In the genomic region with DNA sequence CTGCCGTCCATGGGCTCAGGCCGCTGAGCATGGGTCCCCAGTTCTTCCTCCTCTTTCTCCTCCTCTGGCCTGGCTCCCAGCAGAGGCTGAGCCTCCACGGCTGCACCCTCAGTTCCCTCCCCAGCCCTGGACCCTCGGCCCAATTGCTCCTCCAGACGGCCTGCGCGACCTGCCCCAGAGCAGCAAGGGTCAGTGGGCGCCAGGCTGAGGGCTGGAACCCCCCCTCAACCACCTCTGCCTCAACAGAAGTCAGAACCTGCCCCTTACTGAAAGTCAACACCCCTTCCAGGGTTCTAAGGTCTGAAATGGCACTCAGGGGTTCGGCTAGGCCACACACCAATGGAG, we compare ENCODE assay signal across 18 cellular contexts. TPM values are rescaled to one million over a fixed set of nuclear protein-coding genes. Genes with fewer than 3 reads are reported as not detected.
DNase-seq lines count a peak whose midpoint lies in the region; ATAC-seq, FAIRE-seq and TF ChIP-seq lines count a peak whose summit lies in the region.
"Had no signal": no experiment of that assay in that cellular context is flagged by ENCODE, and none has a peak within 500 bp of the region (broad histone marks: within the 10 kb centered on the region; RNA-seq: fewer than 3 reads in every experiment).

No MANE protein-coding gene starts in this region.

- no peak overlapping the region for H4K91ac ChIP-seq in H1 (replicated peaks; ENCODE audit: insufficient read length, low read length)
- no peak overlapping the region for H4K91ac ChIP-seq in neuronal stem cell (ENCODE audit: low read depth, low read length, poor library complexity)

- no peak overlapping the region for H2BK20ac ChIP-seq in H1 (ENCODE audit: low read length)

- no peak overlapping the region for H2BK120ac ChIP-seq in H1 (replicated peaks; ENCODE audit: low read depth, low read length)
- H2BK120ac ChIP-seq in neuronal stem cell (ENCODE audit: low read depth, low read length), result no peak overlapping the region

- peaks cover 11% of the 10 kb centered on the region; the same call in 1 of the 2 replicates for H3K23me2 ChIP-seq in H1 (ENCODE audit: low read depth, low read length)

- no peaks in the 10 kb centered on the region for H3K4me1 ChIP-seq in RWPE2 (ENCODE audit: insufficient read depth, poor library complexity, severe bottlenecking)
- peaks cover 0 to 14% (median 7%) of the 10 kb centered on the region in 4 experiments; a peak in 4 of 7 replicates for H3K4me1 ChIP-seq in H1 (replicated peaks in 1 of 4; ENCODE audit: control insufficient read depth in 3 of 4, insufficient read depth in 4 of 4, low read length in 3 of 4)
- peaks cover 6 to 10% of the 10 kb centered on the region in 2 donors for H3K4me1 ChIP-seq in neuronal stem cell (ENCODE audit: control insufficient read depth in 2 of 2, insufficient read depth in 1 of 2, low read depth in 1 of 2, low read length in 2 of 2)
- H3K4me1 ChIP-seq in upper lobe of right lung, result peaks cover 13% of the 10 kb centered on the region

- H2BK15ac ChIP-seq in H1 (ENCODE audit: low read length) (0 out of 2 replicates have a peak overlapping the region, but pooled peaks have one; percentile 16), neuronal stem cell (ENCODE audit: low read length) (no peak overlapping the region)

- no peak overlapping the region for H2AFZ ChIP-seq in H1 (ENCODE audit: low read length)
- H2AFZ ChIP-seq in neuronal stem cell (ENCODE audit: low read length), result no peak overlapping the region

- H2BK5ac ChIP-seq in H1 (ENCODE audit: low read depth, low read length), result no peak overlapping the region
- H2BK5ac ChIP-seq in neuronal stem cell (ENCODE audit: low read length), result no peak overlapping the region

- H3K14ac ChIP-seq in H1 (ENCODE audit: insufficient read length) (no peak overlapping the region), neuronal stem cell (ENCODE audit: low read length) (peak overlapping the region; percentile 84)

- H3K4me2 ChIP-seq in H1 (ENCODE audit: insufficient read depth in 1 of 2, low read depth in 2 of 2, low read length in 2 of 2) (no peak overlapping the region; a peak in 1 of 4 replicates), neuronal stem cell (ENCODE audit: insufficient read depth, low read length, poor library complexity, severe bottlenecking) (no peak overlapping the region)
- H3K4me2 ChIP-seq: BLaER1 had no signal

- DNase-seq in activated naive CD8-positive, alpha-beta T cell treated with anti-CD3 and anti-CD28 coated beads, Interleukin-2, amount 10 ng/mL, durations not matched to agents 7 days and 5 days, result no peak
- no peak for DNase-seq in activated naive CD8-positive, alpha-beta T cell treated with anti-CD3 and anti-CD28 coated beads for 36 hours
- peak; percentile 80 for DNase-seq in RWPE2 (ENCODE audit: low spot score)
- no peak for DNase-seq in H1 (ENCODE audit: low read depth in 1 of 2, low spot score in 2 of 2)
- DNase-seq in neuronal stem cell (ENCODE audit: low spot score), result no peak
- no peak for DNase-seq in upper lobe of right lung
- DNase-seq in CD1c-positive myeloid dendritic cell (ENCODE audit: extremely low spot score), result no peak
- DNase-seq in activated CD4-positive, alpha-beta T cell treated with anti-CD3 and anti-CD28 coated beads for 1 hour, result no peak
- DNase-seq: 8988T; Caco-2; CD8-positive, alpha-beta memory T cell; GOT3 had no signal

- no peak for TF ChIP-seq CTCF in RWPE2 (IDR thresholded peaks at IDR 0.05; ENCODE audit: poor library complexity, severe bottlenecking)
- TF ChIP-seq CTCF in H1 (IDR thresholded peaks at IDR 0.05; ENCODE audit: control extremely low read depth in 1 of 3, insufficient read depth in 1 of 3, low read depth in 1 of 3, low read length in 3 of 3), result no peak
- no peak for TF ChIP-seq CTCF in upper lobe of right lung (IDR thresholded peaks at IDR 0.05)

- no peak for TF ChIP-seq POLR2A in H1 (IDR thresholded peaks at IDR 0.05; ENCODE audit: control extremely low read depth in 1 of 2, low read depth in 2 of 2, low read length in 2 of 2)

- H3K4ac ChIP-seq in H1 (replicated peaks; ENCODE audit: insufficient read length, low read depth, low read length) (no peak overlapping the region), neuronal stem cell (ENCODE audit: low read length) (no peak overlapping the region)

- FAIRE-seq in H1 (lab: Jason Lieb, UNC), result no peak
- FAIRE-seq: D721Med, G401.6, GM12891, GM18507 had no signal

- POLR2A ChIA-PET in activated naive CD8-positive, alpha-beta T cell treated with anti-CD3 and anti-CD28 coated beads, Interleukin-2, amount 10 ng/mL, durations not matched to agents 7 days and 5 days (lab: Charles Lee), result no interaction called here
- POLR2A ChIA-PET in H1 (lab: Charles Lee; ENCODE audit: partially characterized antibody), result interaction anchor here (0.9 to 2.1 kb wide), 9 partner anchors 10 to 355 kb away, joined by 3 to 13 read pairs (median 3); a partner anchor contains a TSS

- H3K23ac ChIP-seq in H1 (ENCODE audit: insufficient read length), result no peak overlapping the region
- H3K23ac ChIP-seq in neuronal stem cell (ENCODE audit: low read depth, low read length, poor library complexity), result no peak overlapping the region

- H3K79me2 ChIP-seq in H1 (ENCODE audit: control insufficient read depth in 1 of 2, insufficient read depth in 2 of 2, low read length in 2 of 2), result no peaks in the 10 kb centered on the region

- H3K27ac Mint-ChIP-seq in activated naive CD8-positive, alpha-beta T cell treated with anti-CD3 and anti-CD28 coated beads, Interleukin-2, amount 10 ng/mL, durations not matched to agents 7 days and 5 days, result no peak overlapping the region
- no peak overlapping the region for H3K27ac Mint-ChIP-seq in activated naive CD8-positive, alpha-beta T cell treated with anti-CD3 and anti-CD28 coated beads for 36 hours
- H3K27ac Mint-ChIP-seq: H9 had no signal

- H3K36me3 Mint-ChIP-seq in activated naive CD8-positive, alpha-beta T cell treated with anti-CD3 and anti-CD28 coated beads, Interleukin-2, amount 10 ng/mL, durations not matched to agents 7 days and 5 days, result no peaks in the 10 kb centered on the region
- no peaks in the 10 kb centered on the region for H3K36me3 Mint-ChIP-seq in activated naive CD8-positive, alpha-beta T cell treated with anti-CD3 and anti-CD28 coated beads for 36 hours

- no peak overlapping the region for H4K5ac ChIP-seq in H1 (ENCODE audit: insufficient read length, low read depth, low read length)

- intact Hi-C loops in upper lobe of right lung (cut with DNase I), result no loop called here

- H3K36me3 ChIP-seq in RWPE2 (ENCODE audit: low read depth) (no peaks in the 10 kb centered on the region), H1 (ENCODE audit: control insufficient read depth in 2 of 4, insufficient read depth in 4 of 4, low read length in 3 of 4) (no peaks in the 10 kb centered on the region), neuronal stem cell (replicated peaks in 1 of 2; ENCODE audit: control insufficient read depth in 2 of 2, insufficient read depth in 2 of 2, low read length in 2 of 2) (no peaks in the 10 kb centered on the region), upper lobe of right lung (no peaks in the 10 kb centered on the region)
- H3K36me3 ChIP-seq: BLaER1 had no signal

- CTCF ChIA-PET in H1 (lab: Charles Lee; ENCODE audit: partially characterized antibody), result interaction anchor here (0.8 to 8.3 kb wide), 4 partner anchors 13 to 85 kb away, joined by 3 to 121 read pairs (median 6); a partner anchor contains a TSS

- ATAC-seq in activated naive CD8-positive, alpha-beta T cell treated with anti-CD3 and anti-CD28 coated beads, Interleukin-2, amount 10 ng/mL, durations not matched to agents 7 days and 5 days (ENCODE audit: low read depth), result no peak
- ATAC-seq in RWPE2 (ENCODE audit: low read depth) (no peak), upper lobe of right lung (no peak)

- H3K79me1 ChIP-seq in H1 (ENCODE audit: low read depth, low read length), result no peaks in the 10 kb centered on the region
- peaks cover 2% of the 10 kb centered on the region for H3K79me1 ChIP-seq in neuronal stem cell (ENCODE audit: low read depth, low read length)

- 0 out of 2 replicates have a peak overlapping the region, but pooled peaks have one; percentile 81 for H2BK12ac ChIP-seq in H1 (ENCODE audit: low read depth, low read length)
- no peak overlapping the region for H2BK12ac ChIP-seq in neuronal stem cell (ENCODE audit: low read length)

- H3K9ac ChIP-seq in H1 (replicated peaks in 1 of 4; ENCODE audit: extremely low read depth in 1 of 4, low read depth in 3 of 4, low read length in 3 of 4) (no peak overlapping the region), neuronal stem cell (ENCODE audit: low read depth, low read length, poor library complexity) (no peak overlapping the region)
- H3K9ac ChIP-seq: BLaER1 had no signal

- H3K9me3 Mint-ChIP-seq in activated naive CD8-positive, alpha-beta T cell treated with anti-CD3 and anti-CD28 coated beads, Interleukin-2, amount 10 ng/mL, durations not matched to agents 7 days and 5 days, result no peaks in the 10 kb centered on the region
- no peaks in the 10 kb centered on the region for H3K9me3 Mint-ChIP-seq in activated naive CD8-positive, alpha-beta T cell treated with anti-CD3 and anti-CD28 coated beads for 36 hours
- H3K9me3 Mint-ChIP-seq: CD8-positive, alpha-beta memory T cell; H9 had no signal

- no peak overlapping the region for H3K18ac ChIP-seq in H1 (ENCODE audit: extremely low read depth, low read length)
- H3K18ac ChIP-seq in neuronal stem cell (ENCODE audit: low read length), result peak overlapping the region; percentile 13

- H3K27ac ChIP-seq in RWPE2 (ENCODE audit: poor library complexity, severe bottlenecking), result no peak overlapping the region
- H3K27ac ChIP-seq in H1 (ENCODE audit: low read depth, low read length), result no peak overlapping the region
- H3K27ac ChIP-seq in neuronal stem cell (replicated peaks; ENCODE audit: low read length), result no peak overlapping the region
- H3K27ac ChIP-seq in upper lobe of right lung, result no peak overlapping the region
- H3K27ac ChIP-seq: BLaER1 had no signal

- no peak for TF ChIP-seq EP300 in H1 (IDR thresholded peaks at IDR 0.05; ENCODE audit: borderline replicate concordance in 1 of 2, low read depth in 2 of 2, low read length in 2 of 2)

- H3K9me3 ChIP-seq in RWPE2 (ENCODE audit: severe bottlenecking), result no peaks in the 10 kb centered on the region
- H3K9me3 ChIP-seq in H1 (ENCODE audit: insufficient read depth in 2 of 2, low read depth in 1 of 2, low read length in 1 of 2), result no peaks in the 10 kb centered on the region
- peaks cover 0 to 5% of the 10 kb centered on the region in 2 donors for H3K9me3 ChIP-seq in neuronal stem cell (replicated peaks in 1 of 2; ENCODE audit: control insufficient read depth in 2 of 2, insufficient read depth in 1 of 2, low read depth in 1 of 2, low read length in 2 of 2)
- no peaks in the 10 kb centered on the region for H3K9me3 ChIP-seq in upper lobe of right lung
- H3K9me3 ChIP-seq: Caco-2 had no signal

- peaks cover 7% of the 10 kb centered on the region for H3K4me1 Mint-ChIP-seq in activated naive CD8-positive, alpha-beta T cell treated with anti-CD3 and anti-CD28 coated beads, Interleukin-2, amount 10 ng/mL, durations not matched to agents 7 days and 5 days
- H3K4me1 Mint-ChIP-seq in activated naive CD8-positive, alpha-beta T cell treated with anti-CD3 and anti-CD28 coated beads for 36 hours, result peaks cover 3% of the 10 kb centered on the region

- H3K27me3 ChIP-seq in RWPE2 (ENCODE audit: insufficient read depth, poor library complexity, severe bottlenecking), result peaks cover 9% of the 10 kb centered on the region
- H3K27me3 ChIP-seq in H1 (replicated peaks in 1 of 4; ENCODE audit: control insufficient read depth in 3 of 4, extremely low read depth in 1 of 4, insufficient read depth in 3 of 4, low read length in 3 of 4), result peaks cover 6 to 46% (median 34%) of the 10 kb centered on the region in 4 experiments
- peaks cover 8 to 85% (median 36%) of the 10 kb centered on the region in 3 experiments for H3K27me3 ChIP-seq in neuronal stem cell (ENCODE audit: control insufficient read depth in 3 of 3, insufficient read depth in 3 of 3, low read depth in 1 of 3, low read length in 3 of 3)
- peaks cover 15% of the 10 kb centered on the region for H3K27me3 ChIP-seq in upper lobe of right lung

- H3K27me3 Mint-ChIP-seq in activated naive CD8-positive, alpha-beta T cell treated with anti-CD3 and anti-CD28 coated beads, Interleukin-2, amount 10 ng/mL, durations not matched to agents 7 days and 5 days, result peaks cover 41% of the 10 kb centered on the region
- H3K27me3 Mint-ChIP-seq in activated naive CD8-positive, alpha-beta T cell treated with anti-CD3 and anti-CD28 coated beads for 36 hours, result peaks cover 26% of the 10 kb centered on the region

- peaks cover 0 to 2% of the 10 kb centered on the region in 2 experiments for H4K20me1 ChIP-seq in H1 (replicated peaks in 1 of 2; ENCODE audit: control insufficient read depth in 1 of 2, insufficient read depth in 2 of 2, low read length in 2 of 2)

- TF ChIP-seq RAD21 in H1 (IDR thresholded peaks at IDR 0.05 in 1 of 2, conservative IDR thresholded peaks at IDR 0.05 in 1 of 2; ENCODE audit: low read depth in 2 of 2, low read length in 2 of 2), result no peak

- H3K4me3 Mint-ChIP-seq in activated naive CD8-positive, alpha-beta T cell treated with anti-CD3 and anti-CD28 coated beads, Interleukin-2, amount 10 ng/mL, durations not matched to agents 7 days and 5 days, result peak overlapping the region; percentile 12
- H3K4me3 Mint-ChIP-seq in activated naive CD8-positive, alpha-beta T cell treated with anti-CD3 and anti-CD28 coated beads for 36 hours, result no peak overlapping the region

- H4K8ac ChIP-seq in H1 (ENCODE audit: extremely low read depth, insufficient read depth, low read length) (no peak overlapping the region; the same call in 1 of the 2 replicates), neuronal stem cell (ENCODE audit: low read depth, low read length) (no peak overlapping the region)

- H3K4me3 ChIP-seq in RWPE2 (ENCODE audit: severe bottlenecking) (no peak overlapping the region), H1 (ENCODE audit: extremely low read depth in 1 of 4, insufficient read depth in 2 of 4, low read depth in 3 of 4, low read length in 4 of 4) (no peak overlapping the region), neuronal stem cell (ENCODE audit: low read length in 2 of 2) (no peak overlapping the region), upper lobe of right lung (no peak overlapping the region)
- H3K4me3 ChIP-seq: BLaER1 had no signal

- 96% methylated on average over 9 of the region's 9 CpGs; no CpG with 5 or more reads in 1 of the 2 experiments for WGBS in H1 (ENCODE audit: extremely low coverage in 1 of 2, insufficient coverage in 1 of 2, insufficient read length in 1 of 2, insufficient replicate concordance in 2 of 2, low coverage in 1 of 2, low lambda C conversion rate in 2 of 2, missing lambda C conversion rate in 1 of 2), 2 experiments
- WGBS in neuronal stem cell (ENCODE audit: extremely low coverage in 2 of 2, insufficient read length in 2 of 2, insufficient replicate concordance in 1 of 2), 2 donors, result no CpG with 5 or more reads among the region's 9 CpGs

- H3K56ac ChIP-seq in H1 (replicated peaks; ENCODE audit: insufficient read length, low read depth, low read length), result no peak overlapping the region

- H2AK5ac ChIP-seq in H1 (ENCODE audit: low read depth, low read length) (no peak overlapping the region; the same call in 1 of the 2 replicates), neuronal stem cell (ENCODE audit: low read depth, low read length) (peak overlapping the region; percentile 25)

RNA-seq across cellular contexts. Expression of a gene that starts 15.9 kb away (rescaled TPM):
- 1 to 10 TPM; 3.8 to 5.7 TPM for total RNA-seq in activated naive CD8-positive, alpha-beta T cell treated with anti-CD3 and anti-CD28 coated beads, Interleukin-2, amount 10 ng/mL, durations not matched to agents 7 days and 5 days
- total RNA-seq in activated naive CD8-positive, alpha-beta T cell treated with anti-CD3 and anti-CD28 coated beads for 36 hours, result 1 to 10 TPM; 7.8 to 8.0 TPM
- 1.5 and 2.4 TPM in 2 replicates for total RNA-seq in H1 (2021; fragmentation: NEBNext Ultra II Directional; extraction: Animal tissue kit (Norgen Biotek cat#: 25700))
- polyA plus RNA-seq in H1 (2011; rRNA removed), result 6.0 and 8.9 TPM in 2 replicates
- polyA plus RNA-seq in H1 (2011; cell fraction: cytosol; rRNA removed), result 5.8 TPM
- 16.4 TPM for polyA plus RNA-seq in H1 (2011; cell fraction: nucleus; rRNA removed)
- polyA plus RNA-seq in H1 (2012, experiment 1 of 2), result 2.2 to 6.2 TPM (median 4.0 TPM) in 4 replicates
- polyA plus RNA-seq in H1 (2012, experiment 2 of 2), result 5.5 TPM
- 5.0 TPM for polyA plus RNA-seq in H1 (2013, experiment 1 of 2)
- 3.8 TPM for polyA plus RNA-seq in H1 (2013, experiment 2 of 2)
- polyA minus RNA-seq in H1 (2011; rRNA and poly(A)+ RNA removed), result 1.6 and 2.1 TPM in 2 replicates
- polyA minus RNA-seq in H1 (2011; cell fraction: cytosol; rRNA and poly(A)+ RNA removed), result not detected
- polyA minus RNA-seq in H1 (2011; cell fraction: nucleus; rRNA and poly(A)+ RNA removed), result 6.1 TPM
- 3.1 TPM for polyA plus RNA-seq in neuronal stem cell (2013, experiment 1 of 2)
- polyA plus RNA-seq in neuronal stem cell (2013, experiment 2 of 2), result 3.2 TPM
- total RNA-seq in upper lobe of right lung, result 2.9 TPM

RNA-seq across cellular contexts. Expression of a gene that starts 57.9 kb away (rescaled TPM):
- 100 to 1,000 TPM; 123 to 125 TPM for total RNA-seq in activated naive CD8-positive, alpha-beta T cell treated with anti-CD3 and anti-CD28 coated beads, Interleukin-2, amount 10 ng/mL, durations not matched to agents 7 days and 5 days
- total RNA-seq in activated naive CD8-positive, alpha-beta T cell treated with anti-CD3 and anti-CD28 coated beads for 36 hours, result 100 to 1,000 TPM; 105 to 107 TPM
- total RNA-seq in H1 (2021; fragmentation: NEBNext Ultra II Directional; extraction: Animal tissue kit (Norgen Biotek cat#: 25700)), result 174 and 178 TPM in 2 replicates
- 341 and 364 TPM in 2 replicates for polyA plus RNA-seq in H1 (2011; rRNA removed)
- 363 TPM for polyA plus RNA-seq in H1 (2011; cell fraction: cytosol; rRNA removed)
- polyA plus RNA-seq in H1 (2011; cell fraction: nucleus; rRNA removed), result 409 TPM
- polyA plus RNA-seq in H1 (2012, experiment 1 of 2), result 277 to 371 TPM (median 349 TPM) in 4 replicates
- 315 TPM for polyA plus RNA-seq in H1 (2012, experiment 2 of 2)
- 143 TPM for polyA plus RNA-seq in H1 (2013, experiment 1 of 2)
- polyA plus RNA-seq in H1 (2013, experiment 2 of 2), result 146 TPM
- 335 and 380 TPM in 2 replicates for polyA minus RNA-seq in H1 (2011; rRNA and poly(A)+ RNA removed)
- polyA minus RNA-seq in H1 (2011; cell fraction: cytosol; rRNA and poly(A)+ RNA removed), result 83.5 TPM
- polyA minus RNA-seq in H1 (2011; cell fraction: nucleus; rRNA and poly(A)+ RNA removed), result 96.6 TPM
- polyA plus RNA-seq in neuronal stem cell (2013, experiment 1 of 2), result 177 TPM
- polyA plus RNA-seq in neuronal stem cell (2013, experiment 2 of 2), result 162 TPM
- total RNA-seq in upper lobe of right lung, result 179 TPM
